ENCODE assay signal across 32 cellular contexts in genomic region chr11:94398101-94398500, GRCh38.
"Had no signal": no experiment of that assay in that cellular context is flagged by ENCODE, and none has a peak within 500 bp of the region (broad histone marks: within the 10 kb centered on the region; RNA-seq: fewer than 3 reads in every experiment).

No MANE protein-coding gene starts in this region.

- H3K36me3 ChIP-seq: neutrophil, ovary, spleen, suprapubic skin, tibial artery, transverse colon, upper lobe of right lung, uterus had no signal

- H3K4me1 ChIP-seq: parathyroid adenoma had no signal

- ATAC-seq: naive thymus-derived CD8-positive, alpha-beta T cell; natural killer cell treated with Interleukin-12 subunit alpha and Interleukin-12 subunit beta and Interleukin-15 and Interleukin-18, amount 100 ng/mL, for 72 hours; psoas muscle; right cardiac atrium; sciatic nerve; stimulated activated memory B cell treated with anti-CD40 and anti-IgM and Interleukin-4, amounts not matched to agents 10 μg/mL and 1 μg/mL and 100 μg/mL, for 72 hours; stimulated activated naive CD8-positive, alpha-beta T cell treated with anti-CD3 and anti-CD28 coated beads, Interleukin-15, amount 100 ng/mL, for 72 hours; stimulated activated naive CD8-positive, alpha-beta T cell treated with anti-CD3 and anti-CD28 coated beads, Interleukin-15, Interleukin-2, amounts not matched to agents 100 U/mL and 50 U/mL, for 24 hours; upper lobe of right lung had no signal

- H3K4me3 ChIP-seq: ovary, psoas muscle, skin epidermis, smooth muscle cell, spleen, suprapubic skin, testis, tibial artery, transverse colon, upper lobe of right lung, uterus had no signal

- H3K27ac ChIP-seq: neutrophil, ovary, parathyroid adenoma, psoas muscle, skin epidermis, spleen, suprapubic skin, testis, tibial artery, transverse colon, upper lobe of right lung, uterus had no signal

- H3K9me3 ChIP-seq: neutrophil, ovary, psoas muscle, suprapubic skin, testis, tibial artery, transverse colon, upper lobe of right lung, uterus had no signal

- H3K27me3 ChIP-seq: ovary, testis, uterus had no signal

- H3K36me3 Mint-ChIP-seq: type B pancreatic cell had no signal

- H3K4me3 Mint-ChIP-seq: naive thymus-derived CD8-positive, alpha-beta T cell; natural killer cell treated with Interleukin-12 subunit alpha and Interleukin-12 subunit beta and Interleukin-15 and Interleukin-18, amount 100 ng/mL, for 72 hours; nephron progenitor cell; neural crest cell; stimulated activated memory B cell treated with anti-CD40 and anti-IgM and Interleukin-4, amounts not matched to agents 10 μg/mL and 1 μg/mL and 100 μg/mL, for 72 hours; stimulated activated naive CD8-positive, alpha-beta T cell treated with anti-CD3 and anti-CD28 coated beads, Interleukin-15, amount 100 ng/mL, for 72 hours; type B pancreatic cell had no signal

- H3K79me2 ChIP-seq: parathyroid adenoma had no signal

- H2AFZ ChIP-seq: parathyroid adenoma had no signal

- DNase-seq: naive thymus-derived CD8-positive, alpha-beta T cell; nephron progenitor cell; nucleus accumbens; ovary; posterior cingulate gyrus; psoas muscle; right cardiac atrium; spleen; stimulated activated CD4-positive, alpha-beta T cell treated with anti-CD3 and anti-CD28 coated beads, Interleukin-12 subunit alpha, Interleukin-12 subunit beta, amount 100 ng/mL, for 4 hours; stimulated activated CD4-positive, alpha-beta T cell treated with anti-CD3 and anti-CD28 coated beads, Interleukin-1b, Interleukin-23, amount 100 ng/mL, for 48 hours; stimulated activated CD4-positive, alpha-beta T cell treated with anti-CD3 and anti-CD28 coated beads, Interleukin-4, amount 100 ng/mL, for 1 hour; stimulated activated CD4-positive, alpha-beta T cell treated with anti-CD3 and anti-CD28 coated beads, Interleukin-4, amount 100 ng/mL, for 4 hours; stimulated activated CD8-positive, alpha-beta memory T cell treated with anti-CD3 and anti-CD28 coated beads, Interleukin-4, amount 100 ng/mL, for 48 hours; stimulated activated naive CD4-positive, alpha-beta T cell; stimulated activated naive CD8-positive, alpha-beta T cell treated with anti-CD3 and anti-CD28 coated beads, Interleukin-15, amount 100 ng/mL, for 72 hours; stimulated activated naive CD8-positive, alpha-beta T cell treated with anti-CD3 and anti-CD28 coated beads, Interleukin-15, Interleukin-2, amounts not matched to agents 100 U/mL and 50 U/mL, for 24 hours; testis; tibial artery; transverse colon; upper lobe of right lung; uterus had no signal

- H3K4me2 ChIP-seq: smooth muscle cell had no signal

- H3K27ac Mint-ChIP-seq: natural killer cell treated with Interleukin-12 subunit alpha and Interleukin-12 subunit beta and Interleukin-15 and Interleukin-18, amount 100 ng/mL, for 72 hours; nephron progenitor cell; progenitor cell of endocrine pancreas; stimulated activated memory B cell treated with anti-CD40 and anti-IgM and Interleukin-4, amounts not matched to agents 10 μg/mL and 1 μg/mL and 100 μg/mL, for 72 hours; stimulated activated naive CD8-positive, alpha-beta T cell treated with anti-CD3 and anti-CD28 coated beads, Interleukin-15, amount 100 ng/mL, for 72 hours; type B pancreatic cell had no signal

- H3K9me3 Mint-ChIP-seq: natural killer cell treated with Interleukin-12 subunit alpha and Interleukin-12 subunit beta and Interleukin-15 and Interleukin-18, amount 100 ng/mL, for 72 hours; neural crest cell; stimulated activated memory B cell treated with anti-CD40 and anti-IgM and Interleukin-4, amounts not matched to agents 10 μg/mL and 1 μg/mL and 100 μg/mL, for 72 hours; type B pancreatic cell had no signal
